In the genomic region with DNA sequence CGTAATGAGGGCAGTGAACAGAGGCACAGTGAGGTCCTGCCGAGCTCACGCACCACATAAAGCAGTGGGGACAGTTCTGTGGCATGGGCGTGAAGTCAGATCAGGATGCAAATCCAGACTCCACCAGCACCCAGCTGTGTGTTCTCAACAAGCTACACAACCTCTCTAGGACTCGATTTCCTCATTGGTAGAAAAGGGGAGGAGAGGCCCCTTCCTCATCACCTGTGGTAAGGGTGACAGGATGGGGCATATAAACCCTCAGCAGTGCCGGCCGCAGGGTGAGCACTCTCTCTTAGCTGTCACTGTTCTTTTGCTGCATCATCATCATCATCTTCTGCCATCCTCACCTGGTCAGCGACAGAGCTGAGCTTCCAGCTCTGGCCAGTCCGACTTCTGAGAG, we compare ENCODE assay signal across 2 cellular contexts.
TF ChIP-seq lines count a peak whose summit lies in the region.

No MANE protein-coding gene starts in this region.

TF ChIP-seq in GM23338, 12 proteins besides CTCF, POLR2A, EP300 and RAD21:
- no peak for TF ChIP-seq STAT1 (IDR thresholded peaks at IDR 0.05; ENCODE audit: unreplicated experiment)
- TF ChIP-seq JUNB (IDR thresholded peaks at IDR 0.05; ENCODE audit: unreplicated experiment) = no peak
- no peak for TF ChIP-seq ZNF114 (CRISPR knock-in tag; IDR thresholded peaks at IDR 0.05)
- TF ChIP-seq ZNF331 (CRISPR knock-in tag; IDR thresholded peaks at IDR 0.05; ENCODE audit: low read depth) = no peak
- TF ChIP-seq POLR2AphosphoS5 (IDR thresholded peaks at IDR 0.05; ENCODE audit: low read depth) = no peak
- no peak for TF ChIP-seq NANOG (IDR thresholded peaks at IDR 0.05; ENCODE audit: borderline replicate concordance)
- TF ChIP-seq, protein P1, sequence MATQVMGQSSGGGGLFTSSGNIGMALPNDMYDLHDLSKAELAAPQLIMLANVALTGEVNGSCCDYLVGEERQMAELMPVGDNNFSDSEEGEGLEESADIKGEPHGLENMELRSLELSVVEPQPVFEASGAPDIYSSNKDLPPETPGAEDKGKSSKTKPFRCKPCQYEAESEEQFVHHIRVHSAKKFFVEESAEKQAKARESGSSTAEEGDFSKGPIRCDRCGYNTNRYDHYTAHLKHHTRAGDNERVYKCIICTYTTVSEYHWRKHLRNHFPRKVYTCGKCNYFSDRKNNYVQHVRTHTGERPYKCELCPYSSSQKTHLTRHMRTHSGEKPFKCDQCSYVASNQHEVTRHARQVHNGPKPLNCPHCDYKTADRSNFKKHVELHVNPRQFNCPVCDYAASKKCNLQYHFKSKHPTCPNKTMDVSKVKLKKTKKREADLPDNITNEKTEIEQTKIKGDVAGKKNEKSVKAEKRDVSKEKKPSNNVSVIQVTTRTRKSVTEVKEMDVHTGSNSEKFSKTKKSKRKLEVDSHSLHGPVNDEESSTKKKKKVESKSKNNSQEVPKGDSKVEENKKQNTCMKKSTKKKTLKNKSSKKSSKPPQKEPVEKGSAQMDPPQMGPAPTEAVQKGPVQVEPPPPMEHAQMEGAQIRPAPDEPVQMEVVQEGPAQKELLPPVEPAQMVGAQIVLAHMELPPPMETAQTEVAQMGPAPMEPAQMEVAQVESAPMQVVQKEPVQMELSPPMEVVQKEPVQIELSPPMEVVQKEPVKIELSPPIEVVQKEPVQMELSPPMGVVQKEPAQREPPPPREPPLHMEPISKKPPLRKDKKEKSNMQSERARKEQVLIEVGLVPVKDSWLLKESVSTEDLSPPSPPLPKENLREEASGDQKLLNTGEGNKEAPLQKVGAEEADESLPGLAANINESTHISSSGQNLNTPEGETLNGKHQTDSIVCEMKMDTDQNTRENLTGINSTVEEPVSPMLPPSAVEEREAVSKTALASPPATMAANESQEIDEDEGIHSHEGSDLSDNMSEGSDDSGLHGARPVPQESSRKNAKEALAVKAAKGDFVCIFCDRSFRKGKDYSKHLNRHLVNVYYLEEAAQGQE (IDR thresholded peaks at IDR 0.05; ENCODE audit: unreplicated experiment) = no peak

TF ChIP-seq in H1, 55 proteins besides CTCF, POLR2A, EP300 and RAD21:
- no peak for TF ChIP-seq GABPA (IDR thresholded peaks at IDR 0.05; ENCODE audit: borderline replicate concordance, insufficient read depth, low read length)
- no peak for TF ChIP-seq NANOG (IDR thresholded peaks at IDR 0.05; ENCODE audit: insufficient read depth, low read depth, low read length, poor library complexity, severe bottlenecking)
- no peak for TF ChIP-seq RFX5 (IDR thresholded peaks at IDR 0.05; ENCODE audit: borderline replicate concordance, low read depth, low read length)
- TF ChIP-seq CBX5 (IDR thresholded peaks at IDR 0.05; ENCODE audit: low read depth, low read length) = no peak
- TF ChIP-seq CHD1 (IDR thresholded peaks at IDR 0.05; ENCODE audit: low read depth, low read length) = no peak
- no peak for TF ChIP-seq SIX5 (IDR thresholded peaks at IDR 0.05; ENCODE audit: low read depth, low read length)
- TF ChIP-seq RBBP5 (IDR thresholded peaks at IDR 0.05; ENCODE audit: borderline replicate concordance, low read depth, low read length) = no peak
- TF ChIP-seq, protein P2, sequence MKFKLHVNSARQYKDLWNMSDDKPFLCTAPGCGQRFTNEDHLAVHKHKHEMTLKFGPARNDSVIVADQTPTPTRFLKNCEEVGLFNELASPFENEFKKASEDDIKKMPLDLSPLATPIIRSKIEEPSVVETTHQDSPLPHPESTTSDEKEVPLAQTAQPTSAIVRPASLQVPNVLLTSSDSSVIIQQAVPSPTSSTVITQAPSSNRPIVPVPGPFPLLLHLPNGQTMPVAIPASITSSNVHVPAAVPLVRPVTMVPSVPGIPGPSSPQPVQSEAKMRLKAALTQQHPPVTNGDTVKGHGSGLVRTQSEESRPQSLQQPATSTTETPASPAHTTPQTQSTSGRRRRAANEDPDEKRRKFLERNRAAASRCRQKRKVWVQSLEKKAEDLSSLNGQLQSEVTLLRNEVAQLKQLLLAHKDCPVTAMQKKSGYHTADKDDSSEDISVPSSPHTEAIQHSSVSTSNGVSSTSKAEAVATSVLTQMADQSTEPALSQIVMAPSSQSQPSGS (IDR thresholded peaks at IDR 0.05; ENCODE audit: low read length) = no peak
